Comparison of ENCODE assay signal across 8 cellular contexts in the genomic region with DNA sequence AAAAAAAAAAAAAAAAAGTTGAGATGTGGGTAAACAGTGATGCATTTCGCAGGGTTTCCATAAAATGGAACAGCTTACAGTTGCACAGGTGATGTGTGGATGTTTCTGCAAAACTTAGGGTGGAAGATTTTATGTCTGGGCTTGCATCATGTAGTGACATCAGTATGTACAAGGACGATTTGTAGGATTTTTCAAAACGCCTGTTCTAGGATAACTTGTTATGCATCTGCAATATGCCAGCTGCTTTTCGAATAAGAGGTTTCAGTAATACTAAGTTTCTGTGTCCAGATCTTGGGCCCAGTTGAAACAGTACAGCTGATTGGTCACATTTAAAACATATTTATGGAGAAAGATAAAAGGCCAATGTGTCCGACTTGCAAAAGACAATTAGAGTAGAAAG. TPM values are rescaled to one million over a fixed set of nuclear protein-coding genes. Genes with fewer than 3 reads are reported as not detected.
DNase-seq lines count a peak whose midpoint lies in the region; ATAC-seq, FAIRE-seq and TF ChIP-seq lines count a peak whose summit lies in the region.

No MANE protein-coding gene starts in this region.

- no peaks in the 10 kb centered on the region for H4K20me1 ChIP-seq in GM23248 (ENCODE audit: insufficient read depth)

- H3K4me1 ChIP-seq in GM23248 (ENCODE audit: insufficient read depth) (peaks cover 29% of the 10 kb centered on the region), small intestine (ENCODE audit: control insufficient read depth in 2 of 2, insufficient read depth in 1 of 2, low read depth in 1 of 2, low read length in 1 of 2) (peaks cover 0 to 3% of the 10 kb centered on the region in 2 donors)

- no peaks in the 10 kb centered on the region for H3K9me2 ChIP-seq in GM23248 (ENCODE audit: insufficient read depth)

- no peak for TF ChIP-seq CTCF in AG04449 (IDR thresholded peaks at IDR 0.05; ENCODE audit: insufficient read depth, low read length, missing control alignments)
- TF ChIP-seq CTCF in VCaP (conservative IDR thresholded peaks at IDR 0.05): no peak

- H3K27me3 ChIP-seq in GM23248 (replicated peaks; ENCODE audit: insufficient read depth): no peaks in the 10 kb centered on the region
- H3K27me3 ChIP-seq in small intestine (ENCODE audit: control insufficient read depth in 2 of 2, insufficient read depth in 2 of 2, low read length in 2 of 2): no peaks in the 10 kb centered on the region

- H3K9me3 ChIP-seq in GM23248 (ENCODE audit: low read depth) (no peaks in the 10 kb centered on the region), small intestine (ENCODE audit: control insufficient read depth, low read depth) (no peaks in the 10 kb centered on the region)

- CTCF ChIA-PET in AG04449 (lab: Yijun Ruan, JAX): interaction anchor here (1.4 to 1.5 kb wide), 2 partner anchors 60 to 66 kb away, joined by 3 to 5 read pairs; no protein-coding TSS in a partner anchor

- DNase-seq in AG04449 (ENCODE audit: low read depth, low spot score): no peak
- peak; percentile 64 for DNase-seq in GM23248
- peak; percentile 30 for DNase-seq in glomerular visceral epithelial cell (ENCODE audit: extremely low spot score)
- peak; percentile 23 for DNase-seq in small intestine
- DNase-seq in GDM1 (lab: John Stamatoyannopoulos, UW): no peak

- H2AFZ ChIP-seq in GM23248: peak overlapping the region; percentile 96

- 9 to 15% methylated on average over 5 of the region's 5 CpGs for WGBS in GM23248 (ENCODE audit: low coverage in 1 of 2, low lambda C conversion rate in 2 of 2, missing lambda C conversion rate in 2 of 2), 2 experiments
- WGBS in small intestine, 3 donors: 4 to 8% (median 7%) methylated on average over 5 of the region's 5 CpGs

- H3K27ac ChIP-seq in GM23248 (0 out of 2 replicates have a peak overlapping the region, but pooled peaks have one; percentile 1), VCaP (peak overlapping the region; percentile 94), small intestine (ENCODE audit: low read depth in 1 of 2, low read length in 1 of 2) (no peak overlapping the region)

- H3F3A ChIP-seq in GM23248 (ENCODE audit: insufficient read depth): peaks cover 32% of the 10 kb centered on the region

- POLR2A ChIA-PET in AG04449 (lab: Yijun Ruan, JAX): no interaction called here

- no peaks in the 10 kb centered on the region for H3K36me3 ChIP-seq in GM23248 (ENCODE audit: low read depth)
- H3K36me3 ChIP-seq in small intestine (ENCODE audit: control insufficient read depth in 2 of 2, insufficient read depth in 2 of 2, low read length in 2 of 2): no peaks in the 10 kb centered on the region

- ATAC-seq in HG02973 (IDR thresholded peaks at IDR 0.05; ENCODE audit: unreplicated experiment) (no peak), HG03439 (IDR thresholded peaks at IDR 0.05; ENCODE audit: unreplicated experiment) (no peak)

- in situ Hi-C loops in GM23248 (cut with MboI): no loop called here

- peak overlapping the region; percentile 89 for H3K9ac ChIP-seq in GM23248

- peak overlapping the region; percentile 85 for H3K4me3 ChIP-seq in AG04449 (ENCODE audit: low read depth, low read length)
- H3K4me3 ChIP-seq in GM23248: peak overlapping the region; percentile 96
- peak overlapping the region in 1 of 2 donors; percentile 98 for H3K4me3 ChIP-seq in small intestine (ENCODE audit: low read depth in 1 of 2, low read length in 2 of 2)

- H3K4me2 ChIP-seq in GM23248 (ENCODE audit: unreplicated experiment): peak overlapping the region; percentile 95

- no peak for FAIRE-seq in small intestine (lab: Jason Lieb, UNC)

- H3K79me2 ChIP-seq in GM23248 (ENCODE audit: insufficient read depth): peaks cover 53% of the 10 kb centered on the region

RNA-seq across cellular contexts. Expression of gene PTPN4, which starts 1.2 kb away (rescaled TPM):
- total RNA-seq in GM23248 (2014; rRNA removed; shearing (Covaris generic)): 24.3 and 29.7 TPM in 2 replicates
- polyA plus RNA-seq in GM23248 (2016; fragmentation: Nextera tagmentation; extraction: Ambion mirVana) (19.8 and 21.5 TPM in 2 replicates), small intestine (1 to 10 TPM; 1.9 to 6.9 (median 5.1) TPM)

Comparison
In these comparisons a context has a peak if more than half of its experiments do, and no peak if none do; other contexts are left out.
1. DNase-seq: peak in GM23248 (single experiment), glomerular visceral epithelial cell (single experiment) and small intestine (single experiment); none in AG04449 (single experiment) and GDM1 (single experiment).
2. H3K27ac ChIP-seq: peak in GM23248 (single experiment) and VCaP (single experiment); none in small intestine (0 of 2).